In genomic region chr3:9933561-9934234, GRCh38 we compare ENCODE assay signal across 8 cellular contexts. TPM values are rescaled to one million over a fixed set of nuclear protein-coding genes. Genes with fewer than 3 reads are reported as not detected.
DNase-seq lines count a peak whose midpoint lies in the region; ATAC-seq and TF ChIP-seq lines count a peak whose summit lies in the region.

A gene with protein sequence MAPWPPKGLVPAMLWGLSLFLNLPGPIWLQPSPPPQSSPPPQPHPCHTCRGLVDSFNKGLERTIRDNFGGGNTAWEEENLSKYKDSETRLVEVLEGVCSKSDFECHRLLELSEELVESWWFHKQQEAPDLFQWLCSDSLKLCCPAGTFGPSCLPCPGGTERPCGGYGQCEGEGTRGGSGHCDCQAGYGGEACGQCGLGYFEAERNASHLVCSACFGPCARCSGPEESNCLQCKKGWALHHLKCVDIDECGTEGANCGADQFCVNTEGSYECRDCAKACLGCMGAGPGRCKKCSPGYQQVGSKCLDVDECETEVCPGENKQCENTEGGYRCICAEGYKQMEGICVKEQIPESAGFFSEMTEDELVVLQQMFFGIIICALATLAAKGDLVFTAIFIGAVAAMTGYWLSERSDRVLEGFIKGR (plus strand): TSS chr3:9933834. CDS start chr3:9934439, 605 bp downstream.

- H3K4me2 ChIP-seq in parathyroid adenoma (ENCODE audit: low read length), result peak within 1 kb of the TSS; percentile 87

- no peaks in the 10 kb centered on the region for H3K27me3 ChIP-seq in parathyroid adenoma (ENCODE audit: control insufficient read depth, insufficient read depth, low read length)
- no peaks in the 10 kb centered on the region for H3K27me3 ChIP-seq in tibial artery

- DNase-seq in NCI-H1105 treated with DMSO at 0.1 percent for 48 hours (lab: John Stamatoyannopoulos, UW) (peak; percentile 82), SW480 (ENCODE audit: low spot score) (peak; percentile 96), Right ventricle myocardium superior (peak; percentile 98), tibial artery (peak; percentile 91 to 97)
- peak; percentile 91 for DNase-seq in activated naive CD8-positive, alpha-beta T cell treated with anti-CD3 and anti-CD28 coated beads, Interleukin-2, amount 50 U/mL, for 16 hours (ENCODE audit: low read depth, low spot score)

- H3K9ac ChIP-seq in parathyroid adenoma, result peak within 1 kb of the TSS; percentile 81

- peaks cover 9% of the 10 kb centered on the region for H3K79me2 ChIP-seq in parathyroid adenoma

- TF ChIP-seq POLR2A in GM10847 (IDR thresholded peaks at IDR 0.05; ENCODE audit: extremely low read depth, insufficient read length), result peak; percentile 62

- peaks cover 10% of the 10 kb centered on the region for H3K4me1 ChIP-seq in parathyroid adenoma
- peaks cover 4 to 27% (median 22%) of the 10 kb centered on the region in 4 donors for H3K4me1 ChIP-seq in tibial artery

- TF ChIP-seq CTCF in parathyroid adenoma (IDR thresholded peaks at IDR 0.05) (no peak), tibial artery (IDR thresholded peaks at IDR 0.05) (no peak)

- no peaks in the 10 kb centered on the region for H3K36me3 ChIP-seq in parathyroid adenoma (ENCODE audit: control insufficient read depth, insufficient read depth, low read length)
- H3K36me3 ChIP-seq in tibial artery, result peaks cover 6 to 48% (median 36%) of the 10 kb centered on the region in 3 donors

- intact Hi-C loops in Right ventricle myocardium superior (cut with DNase I) (no loop called here), tibial artery (cut with DNase I; ENCODE audit: low total_unique reads) (loop anchor here (5.0 kb wide), 1 partner anchor 201 kb away; the partner anchor contains the start of gene BRPF1)

- H3K9me3 ChIP-seq in parathyroid adenoma (ENCODE audit: control insufficient read depth, low read length) (no peaks in the 10 kb centered on the region), tibial artery (no peaks in the 10 kb centered on the region)

- H3K27ac ChIP-seq in parathyroid adenoma (peak within 1 kb of the TSS; percentile 93), tibial artery (peak within 1 kb of the TSS; percentile 90 to 91)

- peak within 1 kb of the TSS; percentile 92 for H3K4me3 ChIP-seq in parathyroid adenoma (ENCODE audit: low read depth, low read length)
- H3K4me3 ChIP-seq in tibial artery, result peak within 1 kb of the TSS; percentile 57 to 88

- peak within 1 kb of the TSS; percentile 99 for H2AFZ ChIP-seq in parathyroid adenoma

- ATAC-seq in HG02610 (IDR thresholded peaks at IDR 0.05; ENCODE audit: unreplicated experiment) (peak; percentile 89), Right ventricle myocardium superior (ENCODE audit: poor library complexity) (peak; percentile 97)

RNA-seq across cellular contexts. Expression of the gene that starts here (rescaled TPM):
- 63.9 TPM for total RNA-seq in Right ventricle myocardium superior

Comparison
In these comparisons a context has a peak if more than half of its experiments do, and no peak if none do; other contexts are left out.
1. Peak in every context shown above with its lines: DNase-seq, ATAC-seq, H3K4me3 ChIP-seq and H3K27ac ChIP-seq.